Comparison of ENCODE assay signal across 20 cellular contexts in the genomic region with DNA sequence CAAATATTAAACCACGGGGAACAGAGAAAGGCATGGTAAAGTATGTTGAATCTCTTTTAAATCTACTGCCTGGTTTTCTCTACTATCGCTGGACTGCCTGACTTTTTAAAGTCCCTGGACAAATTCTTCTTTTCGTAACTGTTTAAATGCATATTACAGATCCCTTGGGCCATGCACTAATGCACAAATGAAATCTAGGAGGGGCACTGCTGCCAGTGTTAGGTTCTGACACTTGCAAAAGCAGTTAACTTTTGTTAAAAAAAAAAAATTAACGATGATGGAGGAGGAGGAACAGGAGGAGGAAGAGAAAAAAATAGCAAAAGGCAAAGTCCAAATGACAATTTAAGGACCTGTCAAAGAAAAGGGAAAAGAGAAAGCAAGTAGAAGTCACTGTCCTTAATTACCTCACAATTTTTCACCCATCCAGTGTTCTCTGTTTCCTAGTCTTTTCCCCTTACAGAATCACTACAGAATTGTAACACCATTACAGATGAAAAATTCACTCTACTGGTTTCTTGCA.
DNase-seq lines count a peak whose midpoint lies in the region; ATAC-seq, FAIRE-seq and TF ChIP-seq lines count a peak whose summit lies in the region.
"Had no signal": no experiment of that assay in that cellular context is flagged by ENCODE, and none has a peak within 500 bp of the region (broad histone marks: within the 10 kb centered on the region; RNA-seq: fewer than 3 reads in every experiment).

No MANE protein-coding gene starts in this region.

- H3K27me3 ChIP-seq in A673 (replicated peaks; ENCODE audit: insufficient read depth, low read depth, low read length, poor library complexity) (no peaks in the 10 kb centered on the region), adipocyte (replicated peaks; ENCODE audit: control insufficient read depth, insufficient read depth, low read length) (no peaks in the 10 kb centered on the region), PC-3 (ENCODE audit: low read length) (no peaks in the 10 kb centered on the region), stomach (no peaks in the 10 kb centered on the region)
- H3K27me3 ChIP-seq: pancreas, uterus had no signal

- no peak overlapping the region for H2AFZ ChIP-seq in PC-3 (ENCODE audit: low read length)

- peak overlapping the region; percentile 21 for H3K9ac ChIP-seq in adipocyte (ENCODE audit: low read length)
- H3K9ac ChIP-seq in PC-3 (ENCODE audit: low read length), result no peak overlapping the region

- H3K27ac Mint-ChIP-seq in natural killer cell treated with Interleukin-12 subunit alpha and Interleukin-12 subunit beta and Interleukin-15 and Interleukin-18, amount 100 ng/mL, for 72 hours, result peak overlapping the region; percentile 70 to 89

- WGBS in stomach, 5 donors, result 68 to 80% (median 73%) methylated on average over 4 of the region's 4 CpGs

- FAIRE-seq in GM18507 (lab: Jason Lieb, UNC), result peak; percentile 33
- FAIRE-seq: G401.6, pancreas had no signal

- TF ChIP-seq EP300 in stomach (IDR thresholded peaks at IDR 0.05), result no peak

- no peak overlapping the region for H3K4me3 Mint-ChIP-seq in natural killer cell treated with Interleukin-12 subunit alpha and Interleukin-12 subunit beta and Interleukin-15 and Interleukin-18, amount 100 ng/mL, for 72 hours
- H3K4me3 Mint-ChIP-seq: activated CD4-positive, alpha-beta memory T cell treated with anti-CD3 and anti-CD28 coated beads for 36 hours had no signal

- no peaks in the 10 kb centered on the region for H3K27me3 Mint-ChIP-seq in natural killer cell treated with Interleukin-12 subunit alpha and Interleukin-12 subunit beta and Interleukin-15 and Interleukin-18, amount 100 ng/mL, for 72 hours
- H3K27me3 Mint-ChIP-seq: activated CD4-positive, alpha-beta memory T cell treated with anti-CD3 and anti-CD28 coated beads for 36 hours had no signal

- H3K36me3 ChIP-seq in A673 (ENCODE audit: insufficient read depth, low read length, poor library complexity, severe bottlenecking), result no peaks in the 10 kb centered on the region
- no peaks in the 10 kb centered on the region for H3K36me3 ChIP-seq in adipocyte (ENCODE audit: control insufficient read depth, insufficient read depth, low read length, severe bottlenecking)
- H3K36me3 ChIP-seq in PC-3 (ENCODE audit: low read depth, low read length), result no peaks in the 10 kb centered on the region
- no peaks in the 10 kb centered on the region for H3K36me3 ChIP-seq in stomach
- H3K36me3 ChIP-seq: pancreas, uterus had no signal

- DNase-seq in A673 (ENCODE audit: low spot score) (peak; percentile 22), GM18507 (ENCODE audit: extremely low spot score, insufficient read length, low read depth) (no peak), adipocyte (ENCODE audit: low read depth) (no peak), PC-3 (no peak), stomach (no peak)
- no peak for DNase-seq in natural killer cell treated with Interleukin-12 subunit alpha and Interleukin-12 subunit beta and Interleukin-15 and Interleukin-18, amount 100 ng/mL, for 72 hours (ENCODE audit: low spot score)
- DNase-seq in stimulated activated CD4-positive, alpha-beta T cell treated with anti-CD3 and anti-CD28 coated beads, Interleukin-12 subunit alpha, Interleukin-12 subunit beta, amount 100 ng/mL, for 4 hours, result no peak
- no peak for DNase-seq in activated naive CD4-positive, alpha-beta T cell treated with Interleukin-2 at 50 U/mL for 16 hours
- DNase-seq: activated CD4-positive, alpha-beta memory T cell treated with anti-CD3 and anti-CD28 coated beads for 36 hours; activated gamma-delta T cell treated with Interleukin-2 at 50 U/mL for 16 hours; erythroblast; HCEC 1CT; hypothalamus; mesenchymal stem cell; NCI-H1105 treated with DMSO at 0.1 percent for 48 hours; NCI-H446; pancreas; stimulated activated CD4-positive, alpha-beta T cell treated with anti-CD3 and anti-CD28 coated beads, Interleukin-15, amount 100 ng/mL, for 24 hours; uterus had no signal

- CTCF ChIA-PET in A673 (lab: Charles Lee), result no interaction called here
- CTCF ChIA-PET in PC-3 (lab: Charles Lee), result no interaction called here

- POLR2A ChIA-PET in A673 (lab: Charles Lee; ENCODE audit: low non-redundant PET) (interaction anchor here (0.7 kb wide), 1 partner anchor 39 kb away, joined by 3 read pairs; no protein-coding TSS in a partner anchor), PC-3 (lab: Charles Lee; ENCODE audit: unreplicated experiment) (interaction anchor here (0.6 kb wide), 1 partner anchor 28 kb away, joined by 3 read pairs; no protein-coding TSS in a partner anchor)

- H3K27ac ChIP-seq in A673 (ENCODE audit: low read depth, low read length, poor library complexity, severe bottlenecking) (peak overlapping the region; percentile 90), PC-3 (ENCODE audit: low read length) (no peak overlapping the region), stomach (peak overlapping the region in 2 of 5 donors; percentile 70 to 74)

- TF ChIP-seq POLR2A in stomach (IDR thresholded peaks at IDR 0.05), result no peak

- no peak overlapping the region for H3K4me2 ChIP-seq in PC-3 (ENCODE audit: low read length)

- H3F3A ChIP-seq in PC-3 (ENCODE audit: low read length, unreplicated experiment), result no peaks in the 10 kb centered on the region

- H3K79me2 ChIP-seq in PC-3 (ENCODE audit: low read length), result no peaks in the 10 kb centered on the region

- no peak overlapping the region for H3K4me3 ChIP-seq in A673 (ENCODE audit: low read depth, low read length, poor library complexity, severe bottlenecking)
- no peak overlapping the region for H3K4me3 ChIP-seq in adipocyte (ENCODE audit: low read length)
- no peak overlapping the region for H3K4me3 ChIP-seq in PC-3 (ENCODE audit: low read length)
- no peak overlapping the region for H3K4me3 ChIP-seq in stomach
- H3K4me3 ChIP-seq: pancreas, uterus had no signal

- peaks cover 3% of the 10 kb centered on the region for H3K9me3 Mint-ChIP-seq in natural killer cell treated with Interleukin-12 subunit alpha and Interleukin-12 subunit beta and Interleukin-15 and Interleukin-18, amount 100 ng/mL, for 72 hours
- H3K9me3 Mint-ChIP-seq: activated CD4-positive, alpha-beta memory T cell treated with anti-CD3 and anti-CD28 coated beads for 36 hours had no signal

- H4K20me1 ChIP-seq in PC-3 (ENCODE audit: low read length), result no peaks in the 10 kb centered on the region

- H3K9me2 ChIP-seq in PC-3 (replicated peaks; ENCODE audit: low read length), result no peaks in the 10 kb centered on the region

- BruUV-seq in A673 (replicated peaks; lab: Mats Ljungman, UMichigan), result no TSS peak
- no TSS peak for BruUV-seq in PC-3 (replicated peaks; lab: Mats Ljungman, UMichigan)

- no peak for ATAC-seq in natural killer cell treated with Interleukin-12 subunit alpha and Interleukin-12 subunit beta and Interleukin-15 and Interleukin-18, amount 100 ng/mL, for 72 hours
- ATAC-seq in PC-3, result no peak
- ATAC-seq: pancreas had no signal

- H3K4me1 Mint-ChIP-seq in natural killer cell treated with Interleukin-12 subunit alpha and Interleukin-12 subunit beta and Interleukin-15 and Interleukin-18, amount 100 ng/mL, for 72 hours (ENCODE audit: low read depth in 2 of 2), result peaks cover 59 to 60% of the 10 kb centered on the region in 2 donors

- H3K4me1 ChIP-seq in A673 (ENCODE audit: insufficient read depth, low read length, poor library complexity, severe bottlenecking) (peaks cover 64% of the 10 kb centered on the region), adipocyte (ENCODE audit: control insufficient read depth, insufficient read depth, low read length) (peaks cover 27% of the 10 kb centered on the region), PC-3 (ENCODE audit: insufficient read depth, low read length) (no peaks in the 10 kb centered on the region), stomach (peaks cover 6 to 34% (median 7%) of the 10 kb centered on the region in 4 donors)

- intact Hi-C loops in A673 (cut with micrococcal nuclease; ENCODE audit: unreplicated experiment), result loop anchor here (10.0 kb wide), 1 partner anchor 324 kb away; no protein-coding TSS in a partner anchor
- intact Hi-C loops in PC-3 (cut with micrococcal nuclease), result no loop called here
- intact Hi-C loops in stomach (cut with DNase I; ENCODE audit: low total_unique reads), result no loop called here

- no peaks in the 10 kb centered on the region for H3K36me3 Mint-ChIP-seq in natural killer cell treated with Interleukin-12 subunit alpha and Interleukin-12 subunit beta and Interleukin-15 and Interleukin-18, amount 100 ng/mL, for 72 hours

- no peaks in the 10 kb centered on the region for H3K9me3 ChIP-seq in A673 (ENCODE audit: low read depth, low read length, poor library complexity, severe bottlenecking)
- H3K9me3 ChIP-seq in adipocyte (ENCODE audit: control insufficient read depth, low read length), result no peaks in the 10 kb centered on the region
- no peaks in the 10 kb centered on the region for H3K9me3 ChIP-seq in PC-3 (ENCODE audit: low read length)
- no peaks in the 10 kb centered on the region for H3K9me3 ChIP-seq in stomach
- H3K9me3 ChIP-seq: pancreas, uterus had no signal

- TF ChIP-seq CTCF in A673 (conservative IDR thresholded peaks at IDR 0.05; ENCODE audit: low read depth, low read length) (no peak), PC-3 (conservative IDR thresholded peaks at IDR 0.05; ENCODE audit: low read depth, low read length) (no peak), stomach (IDR thresholded peaks at IDR 0.05) (no peak)
